11 cellular contexts compared by ENCODE assay signal in the genomic region with DNA sequence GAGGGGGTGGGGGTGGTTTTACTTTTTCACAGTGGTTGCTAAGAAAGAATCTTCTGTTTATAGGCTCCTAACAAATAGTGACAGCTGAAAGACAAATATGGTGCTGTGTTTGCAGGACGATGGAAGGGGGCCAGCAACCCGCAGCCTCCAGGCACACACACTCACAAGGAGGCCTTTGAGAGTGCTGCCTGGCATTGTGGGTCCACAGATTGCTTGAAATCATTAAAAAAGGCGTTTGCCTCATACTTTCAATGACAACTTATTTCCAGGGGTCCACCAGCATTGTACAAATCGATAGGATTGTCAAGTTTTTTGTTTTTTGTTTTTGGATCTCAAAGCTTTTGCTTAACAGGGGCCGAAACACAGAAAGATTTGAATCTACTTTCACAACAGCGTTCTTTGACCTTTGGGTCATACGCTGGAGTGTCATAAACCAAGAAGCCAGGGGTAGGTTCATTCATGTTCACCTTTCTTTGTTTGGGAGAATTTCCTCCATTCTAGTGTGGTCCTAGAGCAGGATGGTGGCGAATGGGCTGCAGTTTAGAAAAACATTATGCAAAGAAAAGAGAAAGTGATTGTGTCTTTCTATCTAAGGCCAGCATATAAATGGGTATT. TPM values are rescaled to one million over a fixed set of nuclear protein-coding genes. Genes with fewer than 3 reads are reported as not detected.
DNase-seq lines count a peak whose midpoint lies in the region; ATAC-seq and TF ChIP-seq lines count a peak whose summit lies in the region.
"Had no signal": no experiment of that assay in that cellular context is flagged by ENCODE, and none has a peak within 500 bp of the region (broad histone marks: within the 10 kb centered on the region; RNA-seq: fewer than 3 reads in every experiment).

No MANE protein-coding gene starts in this region.

- no peak overlapping the region for H4K5ac ChIP-seq in mesendoderm (ENCODE audit: low read length)

- H3K27me3 ChIP-seq in duodenal mucosa (ENCODE audit: control insufficient read depth in 1 of 2, insufficient read depth in 2 of 2, low read length in 2 of 2), result no peaks in the 10 kb centered on the region
- H3K27me3 ChIP-seq in mesendoderm (ENCODE audit: insufficient read depth, low read length, poor library complexity), result no peaks in the 10 kb centered on the region
- H3K27me3 ChIP-seq in spleen (replicated peaks in 1 of 7), result no peaks in the 10 kb centered on the region

- no peaks in the 10 kb centered on the region for H3K36me3 ChIP-seq in duodenal mucosa (ENCODE audit: control insufficient read depth in 1 of 2, insufficient read depth in 2 of 2, low read length in 2 of 2)
- no peaks in the 10 kb centered on the region for H3K36me3 ChIP-seq in mesendoderm (ENCODE audit: control insufficient read depth, insufficient read depth, low read length)
- no peaks in the 10 kb centered on the region for H3K36me3 ChIP-seq in spleen

- intact Hi-C loops in spleen (cut with DNase I; ENCODE audit: low total_unique reads), result no loop called here

- no peak overlapping the region for H2BK120ac ChIP-seq in mesendoderm (ENCODE audit: low read depth, low read length)

- ATAC-seq in HG03521 (IDR thresholded peaks at IDR 0.05; ENCODE audit: unreplicated experiment), result no peak

- no peak overlapping the region for H3K4me2 ChIP-seq in mesendoderm (ENCODE audit: low read length)

- H3K18ac ChIP-seq in mesendoderm (ENCODE audit: low read length), result peak overlapping the region; percentile 44

- no CpG with 5 or more reads among the region's 8 CpGs for WGBS in mesendoderm (ENCODE audit: extremely low coverage, insufficient coverage, low lambda C conversion rate)
- WGBS in spleen, 5 donors, result 70 to 79% (median 75%) methylated on average over 8 of the region's 8 CpGs

- peak overlapping the region; percentile 23 for H3K27ac ChIP-seq in duodenal mucosa (ENCODE audit: low read depth, low read length)
- H3K27ac ChIP-seq in mesendoderm (ENCODE audit: low read depth, low read length), result peak overlapping the region; percentile 34
- peak overlapping the region; percentile 6 to 82 (median 72) for H3K27ac ChIP-seq in spleen

- no peak overlapping the region for H2BK5ac ChIP-seq in mesendoderm (ENCODE audit: low read length)

- no peak overlapping the region for H2AK5ac ChIP-seq in mesendoderm (ENCODE audit: low read length)

- H4K8ac ChIP-seq in mesendoderm (ENCODE audit: low read depth, low read length), result no peak overlapping the region

- TF ChIP-seq POLR2A in spleen (IDR thresholded peaks at IDR 0.05) (no peak), erythroblast (IDR thresholded peaks at IDR 0.05; ENCODE audit: low read length) (no peak)

- no peak overlapping the region for H3K4ac ChIP-seq in mesendoderm (ENCODE audit: low read depth, low read length)

- H3K4me3 ChIP-seq in duodenal mucosa (ENCODE audit: low read depth in 1 of 2, low read length in 2 of 2), result no peak overlapping the region
- H3K4me3 ChIP-seq in mesendoderm (ENCODE audit: low read length), result no peak overlapping the region
- no peak overlapping the region for H3K4me3 ChIP-seq in spleen

- H2BK15ac ChIP-seq in mesendoderm (replicated peaks; ENCODE audit: low read depth), result no peak overlapping the region

- H3K56ac ChIP-seq in mesendoderm (ENCODE audit: low read length), result peak overlapping the region; percentile 35

- no peak for TF ChIP-seq CTCF in spleen (IDR thresholded peaks at IDR 0.05 in 8 of 11, conservative IDR thresholded peaks at IDR 0.05 in 3 of 11)

- no peak overlapping the region for H3K23ac ChIP-seq in mesendoderm (ENCODE audit: low read length)

- peaks cover 8 to 22% of the 10 kb centered on the region in 2 donors for H3K4me1 ChIP-seq in duodenal mucosa (ENCODE audit: control insufficient read depth in 1 of 2, insufficient read depth in 2 of 2, low read length in 2 of 2)
- H3K4me1 ChIP-seq in mesendoderm (ENCODE audit: control insufficient read depth, low read depth, low read length), result peaks cover 2% of the 10 kb centered on the region
- peaks cover 0 to 12% (median 5%) of the 10 kb centered on the region in 6 donors for H3K4me1 ChIP-seq in spleen

- no peaks in the 10 kb centered on the region for H3K79me1 ChIP-seq in mesendoderm (ENCODE audit: low read length)

- H3K9ac ChIP-seq in duodenal mucosa (ENCODE audit: low read depth in 1 of 2, low read length in 2 of 2), result no peak overlapping the region
- no peak overlapping the region for H3K9ac ChIP-seq in mesendoderm (ENCODE audit: low read length)

- H3K79me2 ChIP-seq in mesendoderm (ENCODE audit: control insufficient read depth, insufficient read depth, low read length), result no peaks in the 10 kb centered on the region

- H3K9me3 ChIP-seq in duodenal mucosa (ENCODE audit: control insufficient read depth in 1 of 2, low read length in 2 of 2), result no peaks in the 10 kb centered on the region
- peaks cover 0 to 12% (median 7%) of the 10 kb centered on the region in 8 donors for H3K9me3 ChIP-seq in spleen

- DNase-seq in H4 (ENCODE audit: low spot score) (peak; percentile 24), mesendoderm (peak; percentile 40), spleen (no peak), NCI-H226 (no peak), NCI-H2171 (lab: John Stamatoyannopoulos, UW) (no peak), erythroblast (lab: John Stamatoyannopoulos, UW) (no peak)
- DNase-seq: DMS153, NCI-H1930, T1000 had no signal

RNA-seq across cellular contexts. Expression of gene PDLIM3, which starts 32.6 kb away (rescaled TPM):
- 12.5 and 16.2 TPM in 2 replicates for total RNA-seq in H4 (2014; rRNA removed; shearing (Covaris generic))
- 3.4 TPM for polyA plus RNA-seq in mesendoderm (2013, experiment 1 of 2)
- 3.4 TPM for polyA plus RNA-seq in mesendoderm (2013, experiment 2 of 2)
- 100 to 1,000 TPM in 1 of 7 donors, 10 to 100 TPM in 6; 30.0 to 107 (median 67.5) TPM for total RNA-seq in spleen
- polyA plus RNA-seq in spleen, result 10 to 100 TPM; 28.0 to 43.9 (median 30.2) TPM

Comparison
In these comparisons a context has a peak if more than half of its experiments do, and no peak if none do; other contexts are left out.
1. DNase-seq: peak in H4 (single experiment) and mesendoderm (single experiment); none in spleen (single experiment), NCI-H226 (single experiment), NCI-H2171 (single experiment) and erythroblast (0 of 2).
2. Peak in every context shown above with its lines, with median percentiles within 50 percentile points of each other: H3K27ac ChIP-seq.